ENCODE assay signal across 18 cellular contexts in the genomic region with DNA sequence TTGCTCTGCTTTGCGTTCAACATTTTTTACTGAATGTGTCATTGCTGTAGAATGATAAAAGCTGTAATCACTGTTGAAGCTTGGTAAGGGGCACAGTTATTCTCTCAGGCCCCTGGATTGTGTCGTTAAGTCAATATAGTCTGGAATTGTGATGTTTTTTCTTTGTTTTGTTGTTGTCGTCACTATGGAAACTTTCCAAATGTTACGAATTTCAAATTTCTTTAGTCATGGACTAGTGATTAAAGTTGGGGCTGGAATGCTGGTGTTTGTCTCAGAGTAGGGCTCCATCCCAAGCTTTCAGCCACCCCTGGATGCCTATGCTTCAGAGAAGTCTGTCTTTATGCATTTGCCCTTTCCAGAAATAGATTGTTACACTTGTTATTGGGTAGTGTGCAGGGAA.
"Had no signal": no experiment of that assay in that cellular context is flagged by ENCODE, and none has a peak within 500 bp of the region (broad histone marks: within the 10 kb centered on the region; RNA-seq: fewer than 3 reads in every experiment).

No MANE protein-coding gene starts in this region.

- H3K27ac ChIP-seq: brain microvascular endothelial cell, gastrocnemius medialis, heart left ventricle, left ventricle myocardium inferior, pancreas, upper lobe of left lung had no signal

- H3K4me1 ChIP-seq: gastrocnemius medialis, heart left ventricle, left ventricle myocardium inferior, pancreas, upper lobe of left lung had no signal

- H3K9me3 Mint-ChIP-seq: activated naive CD8-positive, alpha-beta T cell treated with anti-CD3 and anti-CD28 coated beads for 36 hours; activated T-helper 1 cell treated with anti-CD3 and anti-CD28 coated beads, Interleukin-12 subunit alpha, Interleukin-12 subunit beta, Interleukin-2, Interleukin-4 antibody, amounts not matched to agents 30 ng/mL and 10 ng/mL and 1 ng/mL, durations not matched to agents 14 hours and 24 hours and 36 hours; nephron had no signal

- H3K4me3 ChIP-seq: gastrocnemius medialis, heart left ventricle, left ventricle myocardium inferior, pancreas, upper lobe of left lung had no signal

- H3K27me3 ChIP-seq: brain microvascular endothelial cell, gastrocnemius medialis, heart left ventricle, upper lobe of left lung had no signal

- H3K27ac Mint-ChIP-seq: activated naive CD8-positive, alpha-beta T cell treated with anti-CD3 and anti-CD28 coated beads for 36 hours; activated T-helper 1 cell treated with anti-CD3 and anti-CD28 coated beads, Interleukin-12 subunit alpha, Interleukin-12 subunit beta, Interleukin-2, Interleukin-4 antibody, amounts not matched to agents 30 ng/mL and 10 ng/mL and 1 ng/mL, durations not matched to agents 14 hours and 24 hours and 36 hours; nephron; T-cell had no signal

- ATAC-seq: activated CD4-positive, CD25-positive, alpha-beta regulatory T cell treated with anti-CD3 and anti-CD28 coated beads, Interleukin-2, amount 50 U/mL, for 24 hours; gastrocnemius medialis; heart left ventricle; pancreas; T-cell had no signal

- DNase-seq: activated CD4-positive, alpha-beta T cell treated with anti-CD3 and anti-CD28 coated beads, Interleukin-2, amount 50 U/mL, for 1 hour; activated naive CD8-positive, alpha-beta T cell treated with anti-CD3 and anti-CD28 coated beads for 36 hours; amygdala; brain microvascular endothelial cell; cerebellar nuclear complex; effector memory CD4-positive, alpha-beta T cell; gastrocnemius medialis; heart left ventricle; kidney; left ventricle myocardium inferior; pancreas; stimulated activated CD4-positive, alpha-beta T cell treated with anti-CD3 and anti-CD28 coated beads, Interleukin-2, amount 100 ng/mL, for 48 hours; T-cell; T-helper 9 cell; upper lobe of left lung had no signal

- H3K27me3 Mint-ChIP-seq: activated naive CD8-positive, alpha-beta T cell treated with anti-CD3 and anti-CD28 coated beads for 36 hours; T-cell had no signal

- H3K4me3 Mint-ChIP-seq: activated naive CD8-positive, alpha-beta T cell treated with anti-CD3 and anti-CD28 coated beads for 36 hours; activated T-helper 1 cell treated with anti-CD3 and anti-CD28 coated beads, Interleukin-12 subunit alpha, Interleukin-12 subunit beta, Interleukin-2, Interleukin-4 antibody, amounts not matched to agents 30 ng/mL and 10 ng/mL and 1 ng/mL, durations not matched to agents 14 hours and 24 hours and 36 hours; nephron; T-cell had no signal

- H3K4me1 Mint-ChIP-seq: activated naive CD8-positive, alpha-beta T cell treated with anti-CD3 and anti-CD28 coated beads for 36 hours; T-cell had no signal

- H3K36me3 Mint-ChIP-seq: activated naive CD8-positive, alpha-beta T cell treated with anti-CD3 and anti-CD28 coated beads for 36 hours; T-cell had no signal

- H3K9me3 ChIP-seq: gastrocnemius medialis, heart left ventricle, left ventricle myocardium inferior, upper lobe of left lung had no signal

- H3K36me3 ChIP-seq: brain microvascular endothelial cell, gastrocnemius medialis, heart left ventricle, left ventricle myocardium inferior, pancreas, upper lobe of left lung had no signal
